In the genomic region with DNA sequence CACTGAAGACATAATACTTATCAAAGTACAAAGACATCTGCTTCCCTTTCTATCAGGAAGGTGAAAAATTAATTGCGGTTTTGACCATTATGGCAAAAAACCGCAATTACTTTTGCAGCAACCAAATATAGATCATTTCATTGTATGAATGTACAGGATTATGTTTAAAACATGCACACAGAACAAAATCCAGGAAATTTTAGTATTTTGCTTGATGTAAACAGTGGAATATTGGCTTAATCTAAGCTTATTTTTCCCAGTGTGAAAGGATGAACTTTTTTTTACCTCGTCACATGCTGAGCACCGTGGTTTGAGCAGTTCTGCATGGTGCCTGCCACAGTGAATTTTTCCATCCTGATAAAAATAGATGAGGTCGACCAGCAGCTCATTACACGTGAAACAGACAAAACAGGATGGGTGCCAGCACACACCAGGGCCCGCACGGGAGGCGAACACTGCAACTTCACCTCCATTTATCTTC, we compare ENCODE assay signal across 14 cellular contexts.
DNase-seq lines count a peak whose midpoint lies in the region; ATAC-seq and TF ChIP-seq lines count a peak whose summit lies in the region.
"Had no signal": no experiment of that assay in that cellular context is flagged by ENCODE, and none has a peak within 500 bp of the region (broad histone marks: within the 10 kb centered on the region; RNA-seq: fewer than 3 reads in every experiment).

No MANE protein-coding gene starts in this region.

- no peaks in the 10 kb centered on the region for H3K27me3 ChIP-seq in A673 (replicated peaks; ENCODE audit: insufficient read depth, low read depth, low read length, poor library complexity)
- no peaks in the 10 kb centered on the region for H3K27me3 ChIP-seq in cardiac muscle cell
- H3K27me3 ChIP-seq: testis had no signal

- H3K4me1 ChIP-seq in A673 (ENCODE audit: insufficient read depth, low read length, poor library complexity, severe bottlenecking) (peaks cover 27% of the 10 kb centered on the region), cardiac muscle cell (ENCODE audit: low read depth) (peaks cover 32% of the 10 kb centered on the region)
- H3K4me1 ChIP-seq: testis had no signal

- H3K36me3 ChIP-seq in A673 (ENCODE audit: insufficient read depth, low read length, poor library complexity, severe bottlenecking): no peaks in the 10 kb centered on the region
- peaks cover 59% of the 10 kb centered on the region for H3K36me3 ChIP-seq in cardiac muscle cell

- CTCF ChIA-PET in A673 (lab: Charles Lee): no interaction called here

- BruUV-seq in A673 (replicated peaks; lab: Mats Ljungman, UMichigan): no TSS peak

- intact Hi-C loops in A673 (cut with micrococcal nuclease; ENCODE audit: unreplicated experiment) (no loop called here), lower leg skin (cut with DNase I; ENCODE audit: low total_unique reads) (no loop called here)

- ATAC-seq in GM18909 (IDR thresholded peaks at IDR 0.05; ENCODE audit: poor library complexity, unreplicated experiment) (peak; percentile 31), GM18520 (IDR thresholded peaks at IDR 0.05; ENCODE audit: unreplicated experiment) (no peak)
- ATAC-seq: HepG2 had no signal

- H3K27ac ChIP-seq in A673 (ENCODE audit: low read depth, low read length, poor library complexity, severe bottlenecking) (no peak overlapping the region), cardiac muscle cell (peak overlapping the region; percentile 68)
- H3K27ac ChIP-seq: testis had no signal

- POLR2A ChIA-PET in A673 (lab: Charles Lee; ENCODE audit: low non-redundant PET): no interaction called here

- peak; percentile 12 for DNase-seq in A673 (ENCODE audit: low spot score)
- DNase-seq in NOMO-1 treated with DMSO at 0.1 percent for 48 hours (lab: John Stamatoyannopoulos, UW; ENCODE audit: unreplicated experiment): peak; percentile 50
- DNase-seq in cardiac muscle cell (ENCODE audit: low read depth in 1 of 2, low spot score in 1 of 2): peak in 1 of 2 donors; percentile 11
- DNase-seq in activated CD4-positive, CD25-positive, alpha-beta regulatory T cell (lab: John Stamatoyannopoulos, UW): no peak
- no peak for DNase-seq in EL
- no peak for DNase-seq in lower leg skin (ENCODE audit: low spot score in 2 of 2)
- DNase-seq: activated T-cell treated with anti-CD3 and anti-CD28 coated beads, Interleukin-2, amount 50 U/mL, for 72 hours; head of caudate nucleus; NCI-H524; stimulated activated CD4-positive, alpha-beta T cell treated with anti-CD3 and anti-CD28 coated beads, Interleukin-2, amount 100 ng/mL, for 24 hours; testis had no signal

- 58 to 76% methylated on average over 9 of the region's 9 CpGs for WGBS in lower leg skin, 2 donors

- TF ChIP-seq CTCF in A673 (conservative IDR thresholded peaks at IDR 0.05; ENCODE audit: low read depth, low read length) (no peak), cardiac muscle cell (IDR thresholded peaks at IDR 0.05; ENCODE audit: low read depth, low read length) (no peak), lower leg skin (IDR thresholded peaks at IDR 0.05) (no peak)

- H3K9me3 ChIP-seq in A673 (ENCODE audit: low read depth, low read length, poor library complexity, severe bottlenecking): no peaks in the 10 kb centered on the region
- H3K9me3 ChIP-seq in cardiac muscle cell (ENCODE audit: low read depth): no peaks in the 10 kb centered on the region
- H3K9me3 ChIP-seq: testis had no signal

- H3K4me3 ChIP-seq in A673 (ENCODE audit: low read depth, low read length, poor library complexity, severe bottlenecking): no peak overlapping the region
- no peak overlapping the region for H3K4me3 ChIP-seq in cardiac muscle cell
- no peak overlapping the region for H3K4me3 ChIP-seq in lower leg skin (ENCODE audit: low read depth, poor library complexity, severe bottlenecking)
- H3K4me3 ChIP-seq: testis had no signal

- no peak for TF ChIP-seq POLR2A in lower leg skin (IDR thresholded peaks at IDR 0.05)

Comparison
In these comparisons a context has a peak if more than half of its experiments do, and no peak if none do; other contexts are left out.
1. DNase-seq: peak in A673 (single experiment) and NOMO-1 treated with DMSO at 0.1 percent for 48 hours (single experiment); none in activated CD4-positive, CD25-positive, alpha-beta regulatory T cell (0 of 4), EL (single experiment) and lower leg skin (0 of 2).